ENCODE assay signal across 20 cellular contexts in genomic region chr6:25217275-25217674, GRCh38.
DNase-seq lines count a peak whose midpoint lies in the region; ATAC-seq, FAIRE-seq and TF ChIP-seq lines count a peak whose summit lies in the region.
"Had no signal": no experiment of that assay in that cellular context is flagged by ENCODE, and none has a peak within 500 bp of the region (broad histone marks: within the 10 kb centered on the region; RNA-seq: fewer than 3 reads in every experiment).

No MANE protein-coding gene starts in this region.

- H3K9ac ChIP-seq in H1 (replicated peaks in 1 of 4; ENCODE audit: extremely low read depth in 1 of 4, low read depth in 3 of 4, low read length in 3 of 4) = no peak overlapping the region

- WGBS in H1 (ENCODE audit: extremely low coverage in 1 of 2, insufficient coverage in 1 of 2, insufficient read length in 1 of 2, insufficient replicate concordance in 2 of 2, low coverage in 1 of 2, low lambda C conversion rate in 2 of 2, missing lambda C conversion rate in 1 of 2), 2 experiments = 100% methylated on average over 1 of the region's 1 CpG; no CpG with 5 or more reads in 1 of the 2 experiments

- no peak for ATAC-seq in stimulated activated effector memory CD8-positive, alpha-beta T cell treated with anti-CD3 and anti-CD28 coated beads, Interleukin-12 subunit alpha, Interleukin-12 subunit beta, amount 100 ng/mL, for 72 hours
- ATAC-seq: GM12878, HepG2 had no signal

- no peak for FAIRE-seq in H1 (lab: Jason Lieb, UNC)
- FAIRE-seq: A204.1, GM12878, HepG2 had no signal

- TF ChIP-seq RAD21 in H1 (IDR thresholded peaks at IDR 0.05 in 1 of 2, conservative IDR thresholded peaks at IDR 0.05 in 1 of 2; ENCODE audit: low read depth in 2 of 2, low read length in 2 of 2) = no peak

- CTCF ChIA-PET in H1 (lab: Charles Lee; ENCODE audit: partially characterized antibody) = interaction anchor here (0.7 to 1.4 kb wide), 3 partner anchors 272 to 404 kb away, joined by 3 to 6 read pairs (median 3); no protein-coding TSS in a partner anchor

- no peak overlapping the region for H2AFZ ChIP-seq in H1 (ENCODE audit: low read length)

- H2BK20ac ChIP-seq in H1 (ENCODE audit: low read length) = no peak overlapping the region

- no peak overlapping the region for H3K4ac ChIP-seq in H1 (replicated peaks; ENCODE audit: insufficient read length, low read depth, low read length)

- H3K79me1 ChIP-seq in H1 (ENCODE audit: low read depth, low read length) = no peaks in the 10 kb centered on the region

- H3K27ac Mint-ChIP-seq in stimulated activated effector memory CD8-positive, alpha-beta T cell treated with anti-CD3 and anti-CD28 coated beads, Interleukin-12 subunit alpha, Interleukin-12 subunit beta, amount 100 ng/mL, for 72 hours = peak overlapping the region; percentile 44

- no peak overlapping the region for H3K56ac ChIP-seq in H1 (replicated peaks; ENCODE audit: insufficient read length, low read depth, low read length)

- H3K23ac ChIP-seq in H1 (ENCODE audit: insufficient read length) = no peak overlapping the region

- H3K27me3 ChIP-seq in H1 (replicated peaks in 1 of 4; ENCODE audit: control insufficient read depth in 3 of 4, extremely low read depth in 1 of 4, insufficient read depth in 3 of 4, low read length in 3 of 4) = no peaks in the 10 kb centered on the region

- H2BK15ac ChIP-seq in H1 (ENCODE audit: low read length) = 0 out of 2 replicates have a peak overlapping the region, but pooled peaks have one; percentile 29

- TF ChIP-seq POLR2A in H1 (IDR thresholded peaks at IDR 0.05; ENCODE audit: control extremely low read depth in 1 of 2, low read depth in 2 of 2, low read length in 2 of 2) = no peak

- H4K8ac ChIP-seq in H1 (ENCODE audit: extremely low read depth, insufficient read depth, low read length) = no peak overlapping the region

- H3K79me2 ChIP-seq in H1 (ENCODE audit: control insufficient read depth in 1 of 2, insufficient read depth in 2 of 2, low read length in 2 of 2) = no peaks in the 10 kb centered on the region

- no peak overlapping the region for H3K4me3 Mint-ChIP-seq in stimulated activated effector memory CD8-positive, alpha-beta T cell treated with anti-CD3 and anti-CD28 coated beads, Interleukin-12 subunit alpha, Interleukin-12 subunit beta, amount 100 ng/mL, for 72 hours

- no peaks in the 10 kb centered on the region for H3K36me3 Mint-ChIP-seq in stimulated activated effector memory CD8-positive, alpha-beta T cell treated with anti-CD3 and anti-CD28 coated beads, Interleukin-12 subunit alpha, Interleukin-12 subunit beta, amount 100 ng/mL, for 72 hours

- no peak overlapping the region for H3K4me2 ChIP-seq in H1 (ENCODE audit: insufficient read depth in 1 of 2, low read depth in 2 of 2, low read length in 2 of 2)

- peaks cover 0 to 5% (median 0%) of the 10 kb centered on the region in 4 experiments; a peak in 1 of 7 replicates for H3K4me1 ChIP-seq in H1 (replicated peaks in 1 of 4; ENCODE audit: control insufficient read depth in 3 of 4, insufficient read depth in 4 of 4, low read length in 3 of 4)

- H4K20me1 ChIP-seq in H1 (replicated peaks in 1 of 2; ENCODE audit: control insufficient read depth in 1 of 2, insufficient read depth in 2 of 2, low read length in 2 of 2) = no peaks in the 10 kb centered on the region

- no peak overlapping the region for H2BK120ac ChIP-seq in H1 (replicated peaks; ENCODE audit: low read depth, low read length)

- no peak overlapping the region for H3K18ac ChIP-seq in H1 (ENCODE audit: extremely low read depth, low read length)

- no peak overlapping the region for H2BK12ac ChIP-seq in H1 (ENCODE audit: low read depth, low read length)

- H3K36me3 ChIP-seq in H1 (ENCODE audit: control insufficient read depth in 2 of 4, insufficient read depth in 4 of 4, low read length in 3 of 4) = no peaks in the 10 kb centered on the region

- no peak overlapping the region for H2AK5ac ChIP-seq in H1 (ENCODE audit: low read depth, low read length)

- no peaks in the 10 kb centered on the region for H3K23me2 ChIP-seq in H1 (ENCODE audit: low read depth, low read length)

- no peak overlapping the region for H4K91ac ChIP-seq in H1 (replicated peaks; ENCODE audit: insufficient read length, low read length)

- no peak overlapping the region for H3K4me3 ChIP-seq in H1 (ENCODE audit: extremely low read depth in 1 of 4, insufficient read depth in 2 of 4, low read depth in 3 of 4, low read length in 4 of 4)
- H3K4me3 ChIP-seq: GM12878 had no signal

- no peaks in the 10 kb centered on the region for H3K9me3 Mint-ChIP-seq in stimulated activated effector memory CD8-positive, alpha-beta T cell treated with anti-CD3 and anti-CD28 coated beads, Interleukin-12 subunit alpha, Interleukin-12 subunit beta, amount 100 ng/mL, for 72 hours

- TF ChIP-seq CTCF in H1 (IDR thresholded peaks at IDR 0.05; ENCODE audit: control extremely low read depth in 1 of 3, insufficient read depth in 1 of 3, low read depth in 1 of 3, low read length in 3 of 3) = no peak

- H4K5ac ChIP-seq in H1 (ENCODE audit: insufficient read length, low read depth, low read length) = no peak overlapping the region

- DNase-seq in NCI-H345 treated with DMSO at 0.1 percent for 48 hours (lab: John Stamatoyannopoulos, UW; ENCODE audit: unreplicated experiment) (peak; percentile 27), NCI-H345 (lab: John Stamatoyannopoulos, UW) (no peak), NCI-H2171 (lab: John Stamatoyannopoulos, UW) (peak; percentile 88), H1 (ENCODE audit: low read depth in 1 of 2, low spot score in 2 of 2) (no peak), HK-2 (ENCODE audit: unreplicated experiment) (no peak)
- no peak for DNase-seq in stimulated activated effector memory CD8-positive, alpha-beta T cell treated with anti-CD3 and anti-CD28 coated beads, Interleukin-12 subunit alpha, Interleukin-12 subunit beta, amount 100 ng/mL, for 72 hours (ENCODE audit: low spot score in 2 of 2)
- no peak for DNase-seq in stimulated activated naive CD4-positive, alpha-beta T cell treated with Interleukin-2 at 50 U/mL for 16 hours (lab: John Stamatoyannopoulos, UW)
- DNase-seq in activated CD4-positive, alpha-beta T cell treated with anti-CD3 and anti-CD28 coated beads for 48 hours = no peak
- DNase-seq: C1 segment of cervical spinal cord, GDM1, GOT3, KG1, NCI-H1048, NCI-H1694, NCI-H2107, OCI-M1, SHP77 treated with DMSO at 0.1 percent for 48 hours had no signal

- no peak for TF ChIP-seq EP300 in H1 (IDR thresholded peaks at IDR 0.05; ENCODE audit: borderline replicate concordance in 1 of 2, low read depth in 2 of 2, low read length in 2 of 2)

- H3K4me1 Mint-ChIP-seq in stimulated activated effector memory CD8-positive, alpha-beta T cell treated with anti-CD3 and anti-CD28 coated beads, Interleukin-12 subunit alpha, Interleukin-12 subunit beta, amount 100 ng/mL, for 72 hours = no peaks in the 10 kb centered on the region

- H3K9me3 ChIP-seq in H1 (ENCODE audit: insufficient read depth in 2 of 2, low read depth in 1 of 2, low read length in 1 of 2) = no peaks in the 10 kb centered on the region

- no peak overlapping the region for H3K27ac ChIP-seq in H1 (ENCODE audit: low read depth, low read length)

- H2BK5ac ChIP-seq in H1 (ENCODE audit: low read depth, low read length) = no peak overlapping the region

- POLR2A ChIA-PET in H1 (lab: Charles Lee; ENCODE audit: partially characterized antibody) = no interaction called here

- no peak overlapping the region for H3K14ac ChIP-seq in H1 (ENCODE audit: insufficient read length)

TF ChIP-seq in H1, 55 proteins besides CTCF, POLR2A, EP300 and RAD21:
- TF ChIP-seq JUND (IDR thresholded peaks at IDR 0.05; ENCODE audit: low read length) (no peak), TEAD4 (IDR thresholded peaks at IDR 0.05; ENCODE audit: low read depth, low read length) (no peak), ZNF274 (IDR thresholded peaks at IDR 0.05; ENCODE audit: borderline replicate concordance, extremely low read depth, low read length) (no peak), NRF1 (IDR thresholded peaks at IDR 0.05; ENCODE audit: low read depth, low read length) (no peak), TCF12 (IDR thresholded peaks at IDR 0.05; ENCODE audit: low read depth, low read length) (no peak)

Comparison
In these comparisons a context has a peak if more than half of its experiments do, and no peak if none do; other contexts are left out.
1. DNase-seq: peak in NCI-H345 treated with DMSO at 0.1 percent for 48 hours (single experiment) and NCI-H2171 (single experiment); none in NCI-H345 (single experiment), H1 (0 of 2), stimulated activated effector memory CD8-positive, alpha-beta T cell treated with anti-CD3 and anti-CD28 coated beads, Interleukin-12 subunit alpha, Interleukin-12 subunit beta, amount 100 ng/mL, for 72 hours (0 of 2), stimulated activated naive CD4-positive, alpha-beta T cell treated with Interleukin-2 at 50 U/mL for 16 hours (single experiment), activated CD4-positive, alpha-beta T cell treated with anti-CD3 and anti-CD28 coated beads for 48 hours (single experiment) and HK-2 (single experiment).